In the genomic region with DNA sequence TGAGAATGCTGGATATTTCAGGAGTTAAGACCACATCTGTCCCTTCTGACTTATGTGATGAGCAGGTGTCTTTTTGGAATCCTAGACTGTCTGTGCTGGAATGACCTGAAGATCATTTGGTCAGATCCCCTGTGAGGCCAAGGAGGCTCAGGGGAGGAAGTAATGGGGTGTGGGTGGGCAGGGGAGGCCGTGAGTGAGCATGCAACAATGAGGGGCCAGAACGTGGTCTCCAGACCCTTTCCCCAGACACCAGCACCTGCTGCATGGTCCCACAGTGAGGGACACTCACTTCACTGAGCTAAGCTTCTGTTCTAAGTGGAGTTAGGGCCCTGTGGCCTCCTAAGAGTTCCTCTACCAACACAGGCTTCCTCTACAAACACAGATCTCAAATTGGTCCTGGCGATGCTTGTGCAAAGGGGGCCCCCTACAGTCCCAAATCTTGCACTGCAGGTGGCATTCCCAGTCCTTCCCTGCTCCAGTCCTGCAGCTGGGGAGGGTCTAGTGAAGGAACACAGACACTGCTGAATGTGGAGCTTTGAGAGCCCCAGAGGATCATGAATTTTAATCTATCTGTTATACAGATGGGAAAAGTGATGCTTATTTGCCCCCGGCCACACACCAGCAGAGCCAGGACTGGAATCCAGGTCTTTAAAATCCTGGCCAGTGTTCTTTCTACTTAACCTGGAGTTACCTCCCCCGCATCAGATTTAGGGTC, we compare ENCODE assay signal across 8 cellular contexts. TPM values are rescaled to one million over a fixed set of nuclear protein-coding genes. Genes with fewer than 3 reads are reported as not detected.
DNase-seq lines count a peak whose midpoint lies in the region; ATAC-seq and TF ChIP-seq lines count a peak whose summit lies in the region.

No MANE protein-coding gene starts in this region.

- H2AFZ ChIP-seq in GM23338: no peak overlapping the region

- H3K9me3 ChIP-seq in upper lobe of left lung: no peaks in the 10 kb centered on the region

- H3K9me2 ChIP-seq in GM23338 (ENCODE audit: insufficient read depth): no peaks in the 10 kb centered on the region

- peak; percentile 92 to 96 for TF ChIP-seq CTCF in GM23338 (conservative IDR thresholded peaks at IDR 0.05; ENCODE audit: low read depth in 2 of 2)
- peak; percentile 95 for TF ChIP-seq CTCF in epithelial cell of esophagus (IDR thresholded peaks at IDR 0.05; ENCODE audit: insufficient read depth, low read depth, low read length, missing control alignments)
- TF ChIP-seq CTCF in upper lobe of left lung (IDR thresholded peaks at IDR 0.05): peak; percentile 66 to 87 (median 82)

- no peaks in the 10 kb centered on the region; the same call in 2 of the 3 replicates for H3K36me3 Mint-ChIP-seq in GM23338 (ENCODE audit: low read depth)

- DNase-seq in Ammon's horn (ENCODE audit: low spot score): peak; percentile 89
- peak; percentile 93 for DNase-seq in GM23338 (ENCODE audit: low spot score)
- DNase-seq in NCI-H446 treated with DMSO at 0.1 percent for 48 hours (lab: John Stamatoyannopoulos, UW): peak; percentile 54
- DNase-seq in activated CD4-positive, alpha-beta T cell treated with anti-CD3 and anti-CD28 coated beads, Interleukin-2, amount 50 U/mL, for 1 hour: peak; percentile 31
- DNase-seq in epithelial cell of esophagus (ENCODE audit: low read depth): peak; percentile 83
- peak; percentile 77 for DNase-seq in mucosa of gallbladder (ENCODE audit: low spot score)
- peak in 1 of 2 donors; percentile 67 for DNase-seq in upper lobe of left lung

- H3K9me3 Mint-ChIP-seq in GM23338: no peaks in the 10 kb centered on the region

- no peak overlapping the region for H3K27ac ChIP-seq in GM23338 (ENCODE audit: low read depth)
- H3K27ac ChIP-seq in upper lobe of left lung: no peak overlapping the region

- H3K4me1 ChIP-seq in GM23338 (ENCODE audit: insufficient read depth): peaks cover 38% of the 10 kb centered on the region
- peaks cover 23 to 36% (median 32%) of the 10 kb centered on the region in 4 donors for H3K4me1 ChIP-seq in upper lobe of left lung

- H3F3A ChIP-seq in GM23338 (replicated peaks; ENCODE audit: low read depth): no peaks in the 10 kb centered on the region

- H3K79me2 ChIP-seq in GM23338 (replicated peaks; ENCODE audit: insufficient read depth): no peaks in the 10 kb centered on the region

- no peaks in the 10 kb centered on the region for H4K20me1 ChIP-seq in GM23338 (replicated peaks; ENCODE audit: insufficient read depth)

- no peaks in the 10 kb centered on the region for H3K27me3 ChIP-seq in GM23338 (ENCODE audit: insufficient read depth)
- no peaks in the 10 kb centered on the region for H3K27me3 ChIP-seq in upper lobe of left lung

- no peak overlapping the region; the same call in 2 of the 3 replicates for H3K4me3 Mint-ChIP-seq in GM23338

- H3K27ac Mint-ChIP-seq in GM23338: no peak overlapping the region

- H3K4me3 ChIP-seq in GM23338 (no peak overlapping the region), epithelial cell of esophagus (ENCODE audit: low read length) (no peak overlapping the region), upper lobe of left lung (no peak overlapping the region)

- no peak for TF ChIP-seq EP300 in upper lobe of left lung (IDR thresholded peaks at IDR 0.05)

- 0 out of 2 replicates have a peak overlapping the region, but pooled peaks have one; percentile 28 for H3K4me2 ChIP-seq in GM23338

- 44 to 89% methylated on average over 3 to 5 of the region's 5 CpGs for WGBS in upper lobe of left lung, 2 donors

- H3K36me3 ChIP-seq in GM23338 (ENCODE audit: insufficient read depth) (no peaks in the 10 kb centered on the region), upper lobe of left lung (no peaks in the 10 kb centered on the region)

- peaks cover 73% of the 10 kb centered on the region for H3K4me1 Mint-ChIP-seq in GM23338

- TF ChIP-seq POLR2A in upper lobe of left lung (IDR thresholded peaks at IDR 0.05): no peak

- peaks cover 15% of the 10 kb centered on the region for H3K27me3 Mint-ChIP-seq in GM23338 (ENCODE audit: insufficient read depth, low read depth, poor library complexity)

- ATAC-seq in GM23338: peak; percentile 49
- peak; percentile 59 to 74 for ATAC-seq in upper lobe of left lung (ENCODE audit: low FRiP score in 2 of 2)
- ATAC-seq in GM18858 (IDR thresholded peaks at IDR 0.05; ENCODE audit: unreplicated experiment): no peak

TF ChIP-seq in GM23338, 12 proteins besides CTCF, POLR2A, EP300 and RAD21 (continues in another document):
- TF ChIP-seq REST (IDR thresholded peaks at IDR 0.05; ENCODE audit: unreplicated experiment) (no peak), JUNB (IDR thresholded peaks at IDR 0.05; ENCODE audit: unreplicated experiment) (no peak), EZH2phosphoT487 (IDR thresholded peaks at IDR 0.05; ENCODE audit: unreplicated experiment) (no peak)

RNA-seq across cellular contexts. Expression of gene USP2, which starts 7.4 kb away (rescaled TPM):
- total RNA-seq in GM23338 (2014; rRNA removed; shearing (Covaris generic)): 4.9 and 6.6 TPM in 2 replicates
- 5.0 and 5.9 TPM in 2 replicates for polyA plus RNA-seq in GM23338 (2016; fragmentation: Nextera tagmentation; extraction: Ambion mirVana)
- total RNA-seq in mucosa of gallbladder (7.3 TPM), upper lobe of left lung (1 to 10 TPM; 1.7 to 5.0 (median 3.0) TPM)

RNA-seq across cellular contexts. Expression of gene MFRP, which starts 27.6 kb away (rescaled TPM):
- total RNA-seq in GM23338 (2014; rRNA removed; shearing (Covaris generic)): 0.03 TPM in 1 of 2 replicates, not detected in the other
- not detected in 2 replicates for polyA plus RNA-seq in GM23338 (2016; fragmentation: Nextera tagmentation; extraction: Ambion mirVana)
- total RNA-seq in mucosa of gallbladder (not detected), upper lobe of left lung (not detected)

RNA-seq across cellular contexts. Expression of gene C1QTNF5, which starts 33.4 kb away (rescaled TPM):
- 1.9 and 3.0 TPM in 2 replicates for total RNA-seq in GM23338 (2014; rRNA removed; shearing (Covaris generic))
- polyA plus RNA-seq in GM23338 (2016; fragmentation: Nextera tagmentation; extraction: Ambion mirVana): 1.8 and 1.9 TPM in 2 replicates
- 32.9 TPM for total RNA-seq in mucosa of gallbladder
- 10 to 100 TPM; 10.5 to 57.2 (median 26.4) TPM for total RNA-seq in upper lobe of left lung

RNA-seq across cellular contexts. Expression of gene RNF26, which starts 39.7 kb away (rescaled TPM):
- total RNA-seq in GM23338 (2014; rRNA removed; shearing (Covaris generic)): 53.6 and 58.3 TPM in 2 replicates
- polyA plus RNA-seq in GM23338 (2016; fragmentation: Nextera tagmentation; extraction: Ambion mirVana): 28.7 and 31.8 TPM in 2 replicates
- total RNA-seq in mucosa of gallbladder (36.4 TPM), upper lobe of left lung (10 to 100 TPM in 5 of 6 donors, 1 to 10 TPM in 1; 5.2 to 25.5 (median 14.8) TPM)

RNA-seq across cellular contexts. Expression of gene THY1, which starts 48.9 kb away (rescaled TPM):
- total RNA-seq in GM23338 (2014; rRNA removed; shearing (Covaris generic)): 515 and 597 TPM in 2 replicates
- 461 and 490 TPM in 2 replicates for polyA plus RNA-seq in GM23338 (2016; fragmentation: Nextera tagmentation; extraction: Ambion mirVana)
- total RNA-seq in mucosa of gallbladder: 17.8 TPM
- total RNA-seq in upper lobe of left lung: 10 to 100 TPM in 2 of 6 donors, 1 to 10 TPM in 2, under 1 TPM in 1, not detected in 1; 0.39 to 30.5 (median 2.7) TPM
